In genomic region chr16:46562979-46563378, GRCh38 we compare ENCODE assay signal across 35 cellular contexts.
"Had no signal": no experiment of that assay in that cellular context is flagged by ENCODE, and none has a peak within 500 bp of the region (broad histone marks: within the 10 kb centered on the region; RNA-seq: fewer than 3 reads in every experiment).

No MANE protein-coding gene starts in this region.

- H3K27ac ChIP-seq: KMS-11 had no signal

- H3K36me3 ChIP-seq: MG63 had no signal

- H3K9ac ChIP-seq: KMS-11 had no signal

- H3K4me3 ChIP-seq: MG63 had no signal

- H3K9me3 ChIP-seq: MG63 had no signal

- H3K4me2 ChIP-seq: KMS-11 had no signal

- H3K27me3 ChIP-seq: MG63 had no signal

- DNase-seq: Karpas-422, Kasumi-1, MG63, MM.1S, MV-4-11, NCI-H1048, NCI-H1092, NCI-H1092 treated with DMSO at 0.1 percent for 48 hours, NCI-H1105, NCI-H1105 treated with DMSO at 0.1 percent for 48 hours, NCI-H1417, NCI-H1417 treated with DMSO at 0.1 percent for 48 hours, NCI-H1436, NCI-H1436 treated with DMSO at 0.1 percent for 48 hours, NCI-H146, NCI-H1694, NCI-H1694 treated with DMSO at 0.1 percent for 48 hours, NCI-H187, NCI-H187 treated with DMSO at 0.1 percent for 48 hours, NCI-H1930, NCI-H2029, NCI-H2029 treated with DMSO at 0.1 percent for 48 hours, NCI-H2081, NCI-H2081 treated with DMSO at 0.1 percent for 48 hours, NCI-H2107, NCI-H2171, NCI-H2171 treated with DMSO at 0.1 percent for 48 hours, NCI-H2227 treated with DMSO at 0.1 percent for 48 hours, NCI-H226, NCI-H345, NCI-H446, NCI-H446 treated with DMSO at 0.1 percent for 48 hours, NCI-H510A, NCI-H510A treated with DMSO at 0.1 percent for 48 hours had no signal
